ENCODE assay signal across 22 cellular contexts in the genomic region with DNA sequence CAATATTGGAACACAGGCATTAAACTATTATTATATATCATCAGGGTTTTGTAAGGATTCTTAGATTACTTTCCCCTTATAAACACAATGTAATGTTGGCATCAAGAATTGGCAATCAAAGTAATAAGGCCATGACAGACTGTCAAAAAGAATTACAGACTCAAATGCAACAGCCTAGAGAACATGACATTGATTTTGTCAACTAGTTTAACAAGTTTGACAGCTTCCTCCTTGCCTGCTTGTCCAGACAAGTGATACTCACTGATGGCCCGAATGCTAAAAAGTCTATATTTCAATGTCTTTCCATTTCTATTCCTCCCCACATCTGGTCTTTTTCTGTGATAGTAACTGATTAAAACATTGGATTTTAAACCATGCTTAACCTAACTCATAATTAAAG. TPM values are rescaled to one million over a fixed set of nuclear protein-coding genes. Genes with fewer than 3 reads are reported as not detected.
DNase-seq lines count a peak whose midpoint lies in the region; ATAC-seq, FAIRE-seq and TF ChIP-seq lines count a peak whose summit lies in the region.
"Had no signal": no experiment of that assay in that cellular context is flagged by ENCODE, and none has a peak within 500 bp of the region (broad histone marks: within the 10 kb centered on the region; RNA-seq: fewer than 3 reads in every experiment).

No MANE protein-coding gene starts in this region.

- no peak overlapping the region for H3K4me3 ChIP-seq in suprapubic skin
- H3K4me3 ChIP-seq: GM23248 had no signal

- CTCF ChIA-PET in RWPE1 (lab: Yijun Ruan, JAX) = interaction anchor here (0.6 kb wide), 1 partner anchor 286 kb away, joined by 4 read pairs; no protein-coding TSS in a partner anchor

- peaks cover 20% of the 10 kb centered on the region for H3K4me1 ChIP-seq in foreskin keratinocyte
- H3K4me1 ChIP-seq in suprapubic skin = peaks cover 14% of the 10 kb centered on the region

- TF ChIP-seq POLR2A in suprapubic skin (IDR thresholded peaks at IDR 0.05) = no peak

- DNase-seq in NCI-H748 (lab: John Stamatoyannopoulos, UW; ENCODE audit: unreplicated experiment) = peak; percentile 39
- no peak for DNase-seq in NCI-H748 treated with DMSO at 0.1 percent for 48 hours (lab: John Stamatoyannopoulos, UW)
- peak; percentile 70 for DNase-seq in RWPE1 (ENCODE audit: low spot score)
- peak in 1 of 2 donors; percentile 70 for DNase-seq in foreskin keratinocyte
- no peak for DNase-seq in suprapubic skin (ENCODE audit: low spot score in 2 of 2)
- DNase-seq in GM19239 (ENCODE audit: insufficient read length, low spot score) = no peak
- no peak for DNase-seq in stimulated activated CD4-positive, alpha-beta T cell treated with anti-CD3 and anti-CD28 coated beads, Interleukin-4, amount 100 ng/mL, for 1 hour
- DNase-seq in GOT3 (lab: John Stamatoyannopoulos, UW) = no peak
- DNase-seq: DMS 273 treated with DMSO at 0.1 percent for 48 hours; GDM1; GM23248; KG1; NCI-H187 treated with DMSO at 0.1 percent for 48 hours; NCI-H2171 treated with DMSO at 0.1 percent for 48 hours; NCI-H446 treated with DMSO at 0.1 percent for 48 hours; NCI-H69; NK-92 treated with Interleukin-12 subunit alpha and Interleukin-12 subunit beta, amount 100 ng/mL, for 24 hours; SHP77 treated with DMSO at 0.1 percent for 48 hours had no signal

- no peak for TF ChIP-seq CTCF in RWPE1 (conservative IDR thresholded peaks at IDR 0.05; ENCODE audit: low read depth)
- no peak for TF ChIP-seq CTCF in foreskin keratinocyte (conservative IDR thresholded peaks at IDR 0.05)
- TF ChIP-seq CTCF in suprapubic skin (IDR thresholded peaks at IDR 0.05) = no peak

- H3K27ac ChIP-seq in RWPE1 = no peak overlapping the region
- H3K27ac ChIP-seq in foreskin keratinocyte = no peak overlapping the region
- peak overlapping the region; percentile 51 for H3K27ac ChIP-seq in suprapubic skin
- H3K27ac ChIP-seq: GM23248 had no signal

- FAIRE-seq in GM19239 (lab: Jason Lieb, UNC) = no peak
- FAIRE-seq: HepG2 had no signal

- POLR2A ChIA-PET in RWPE1 (lab: Yijun Ruan, JAX; ENCODE audit: low non-redundant PET) = no interaction called here

- no peaks in the 10 kb centered on the region for H3K36me3 ChIP-seq in suprapubic skin

- H3K27me3 ChIP-seq in foreskin keratinocyte = no peaks in the 10 kb centered on the region
- no peaks in the 10 kb centered on the region for H3K27me3 ChIP-seq in suprapubic skin

- ATAC-seq in foreskin keratinocyte = peak; percentile 64
- ATAC-seq: HepG2, SK-N-SH treated with all-trans-retinoic acid at 6 μM for 48 hours had no signal

- WGBS in suprapubic skin = 33% methylated on average over 1 of the region's 1 CpG

- H3K9me3 ChIP-seq in suprapubic skin = no peaks in the 10 kb centered on the region

- TF ChIP-seq EP300 in suprapubic skin (IDR thresholded peaks at IDR 0.05) = no peak

RNA-seq across cellular contexts. Expression of a gene that starts 6.4 kb away (rescaled TPM):
- 0.07 and 0.10 TPM in 2 replicates for total RNA-seq in foreskin keratinocyte
- 0.01 and 0.03 TPM in 2 replicates for polyA plus RNA-seq in foreskin keratinocyte
- total RNA-seq in suprapubic skin = under 1 TPM in 3 of 4 donors, not detected in 1; 0.19 to 0.26 (median 0.21) TPM
- total RNA-seq: A172, GM23248, M059J had no signal
- polyA plus RNA-seq: GM23248 had no signal

Comparison
In these comparisons a context has a peak if more than half of its experiments do, and no peak if none do; other contexts are left out.
1. DNase-seq: peak in NCI-H748 (single experiment) and RWPE1 (single experiment); none in NCI-H748 treated with DMSO at 0.1 percent for 48 hours (single experiment), suprapubic skin (0 of 2), GM19239 (single experiment), stimulated activated CD4-positive, alpha-beta T cell treated with anti-CD3 and anti-CD28 coated beads, Interleukin-4, amount 100 ng/mL, for 1 hour (single experiment) and GOT3 (single experiment).